ENCODE assay signal across 10 cellular contexts in genomic region chr14:74583689-74584434, GRCh38. TPM values are rescaled to one million over a fixed set of nuclear protein-coding genes. Genes with fewer than 3 reads are reported as not detected.
DNase-seq lines count a peak whose midpoint lies in the region; ATAC-seq and TF ChIP-seq lines count a peak whose summit lies in the region.
"Had no signal": no experiment of that assay in that cellular context is flagged by ENCODE, and none has a peak within 500 bp of the region (broad histone marks: within the 10 kb centered on the region; RNA-seq: fewer than 3 reads in every experiment).

No MANE protein-coding gene starts in this region.

- H3K36me3 ChIP-seq in GM23248 (ENCODE audit: low read depth) = peaks cover 8% of the 10 kb centered on the region; the same call in 1 of the 2 replicates
- peaks cover 14% of the 10 kb centered on the region for H3K36me3 ChIP-seq in fibroblast of lung (ENCODE audit: control insufficient read depth, insufficient read depth, low read length)
- H3K36me3 ChIP-seq: right lobe of liver had no signal

- H3K27ac ChIP-seq in GM23248 = peak overlapping the region; percentile 57
- peak overlapping the region; percentile 48 for H3K27ac ChIP-seq in fibroblast of lung (ENCODE audit: insufficient read depth, low read length)
- H3K27ac ChIP-seq: right lobe of liver had no signal

- no peaks in the 10 kb centered on the region for H3K9me3 ChIP-seq in GM23248 (ENCODE audit: low read depth)
- H3K9me3 ChIP-seq in fibroblast of lung (ENCODE audit: control insufficient read depth, insufficient read depth, low read depth, low read length) = no peaks in the 10 kb centered on the region
- H3K9me3 ChIP-seq: right lobe of liver had no signal

- H3K4me3 ChIP-seq in GM23248 = no peak overlapping the region
- no peak overlapping the region for H3K4me3 ChIP-seq in fibroblast of lung (replicated peaks in 1 of 4; ENCODE audit: control extremely low read depth in 1 of 4, insufficient read depth in 1 of 4, low read depth in 3 of 4, low read length in 4 of 4)
- H3K4me3 ChIP-seq: right lobe of liver had no signal

- H2AFZ ChIP-seq in GM23248 (no peak overlapping the region), fibroblast of lung (ENCODE audit: low read length) (no peak overlapping the region)

- in situ Hi-C loops in GM23248 (cut with MboI) = no loop called here

- no peaks in the 10 kb centered on the region for H3K27me3 ChIP-seq in GM23248 (replicated peaks; ENCODE audit: insufficient read depth)
- H3K27me3 ChIP-seq in fibroblast of lung (ENCODE audit: control insufficient read depth, insufficient read depth, low read length) = no peaks in the 10 kb centered on the region
- H3K27me3 ChIP-seq: right lobe of liver had no signal

- H3K4me1 ChIP-seq in GM23248 (ENCODE audit: insufficient read depth) (peaks cover 42% of the 10 kb centered on the region), fibroblast of lung (ENCODE audit: control insufficient read depth, extremely low read depth, insufficient read depth, low read length) (peaks cover 44% of the 10 kb centered on the region)
- H3K4me1 ChIP-seq: right lobe of liver had no signal

- no peak for TF ChIP-seq CTCF in fibroblast of lung (conservative IDR thresholded peaks at IDR 0.05 in 1 of 2, IDR thresholded peaks at IDR 0.05 in 1 of 2; ENCODE audit: low read depth in 1 of 2, low read length in 2 of 2)

- H3K4me2 ChIP-seq in GM23248 (ENCODE audit: unreplicated experiment) (no peak overlapping the region), fibroblast of lung (ENCODE audit: extremely low read depth, insufficient read depth, low read length) (peak overlapping the region; percentile 1)

- peak overlapping the region; percentile 48; the same call in 1 of the 2 replicates for H3K9ac ChIP-seq in GM23248
- H3K9ac ChIP-seq in fibroblast of lung (ENCODE audit: insufficient read depth, low read length) = no peak overlapping the region

- 67 to 68% methylated on average over 6 of the region's 6 CpGs for WGBS in GM23248 (ENCODE audit: low coverage in 1 of 2, low lambda C conversion rate in 2 of 2, missing lambda C conversion rate in 2 of 2), 2 experiments

- peaks cover 81% of the 10 kb centered on the region for H3K79me2 ChIP-seq in GM23248 (ENCODE audit: insufficient read depth)
- peaks cover 61% of the 10 kb centered on the region for H3K79me2 ChIP-seq in fibroblast of lung (ENCODE audit: control insufficient read depth, insufficient read depth, low read length)

- ATAC-seq in GM18861 (IDR thresholded peaks at IDR 0.05; ENCODE audit: unreplicated experiment) (no peak), GM18505 (IDR thresholded peaks at IDR 0.05; ENCODE audit: unreplicated experiment) (no peak), GM19023 (IDR thresholded peaks at IDR 0.05; ENCODE audit: unreplicated experiment) (no peak)

- peaks cover 44% of the 10 kb centered on the region for H3F3A ChIP-seq in GM23248 (ENCODE audit: insufficient read depth)

- H4K20me1 ChIP-seq in GM23248 (ENCODE audit: insufficient read depth) = no peaks in the 10 kb centered on the region
- H4K20me1 ChIP-seq in fibroblast of lung (ENCODE audit: control insufficient read depth, extremely low read depth, insufficient read depth, low read length) = no peaks in the 10 kb centered on the region

- TF ChIP-seq POLR2A in GM18505 (IDR thresholded peaks at IDR 0.05; ENCODE audit: borderline replicate concordance, extremely low read depth, insufficient read depth, insufficient read length) = no peak

- no peaks in the 10 kb centered on the region for H3K9me2 ChIP-seq in GM23248 (ENCODE audit: insufficient read depth)

- DNase-seq in GM23248 (peak; percentile 95), RPMI7951 (ENCODE audit: low read depth) (peak; percentile 84), fibroblast of lung (ENCODE audit: low read depth in 2 of 2) (peak in 1 of 2 donors; percentile 93), NCI-H1930 (lab: John Stamatoyannopoulos, UW) (no peak)
- peak; percentile 46 for DNase-seq in stimulated activated CD4-positive, alpha-beta T cell treated with anti-CD3 and anti-CD28 coated beads, Interleukin-15, amount 100 ng/mL, for 24 hours
- DNase-seq: NCI-H526 treated with DMSO at 0.1 percent for 48 hours had no signal

RNA-seq across cellular contexts. Expression of gene LTBP2, which starts 28.2 kb away (rescaled TPM):
- 441 and 456 TPM in 2 replicates for total RNA-seq in GM23248 (2014; rRNA removed; shearing (Covaris generic))
- polyA plus RNA-seq in GM23248 (2016; fragmentation: Nextera tagmentation; extraction: Ambion mirVana) (73.5 and 73.7 TPM in 2 replicates), fibroblast of lung (108 and 112 TPM in 2 replicates)
- 22.8 and 26.0 TPM in 2 replicates for total RNA-seq in RPMI7951 (2014; rRNA removed; shearing (Covaris generic))
- 243 and 514 TPM in 2 replicates for total RNA-seq in fibroblast of lung
- polyA plus RNA-seq in fibroblast of lung (2012) = 184 and 214 TPM in 2 replicates
- 328 and 406 TPM in 2 replicates for polyA minus RNA-seq in fibroblast of lung (ENCODE audit: low replicate concordance)

Comparison
In these comparisons a context has a peak if more than half of its experiments do, and no peak if none do; other contexts are left out.
1. DNase-seq: peak in GM23248 (single experiment), RPMI7951 (single experiment) and stimulated activated CD4-positive, alpha-beta T cell treated with anti-CD3 and anti-CD28 coated beads, Interleukin-15, amount 100 ng/mL, for 24 hours (single experiment); none in NCI-H1930 (0 of 2).